Comparison of ENCODE assay signal across 11 cellular contexts in genomic region chr6:75334266-75335040, GRCh38. TPM values are rescaled to one million over a fixed set of nuclear protein-coding genes. Genes with fewer than 3 reads are reported as not detected.
DNase-seq lines count a peak whose midpoint lies in the region; ATAC-seq and TF ChIP-seq lines count a peak whose summit lies in the region.
"Had no signal": no experiment of that assay in that cellular context is flagged by ENCODE, and none has a peak within 500 bp of the region (broad histone marks: within the 10 kb centered on the region; RNA-seq: fewer than 3 reads in every experiment).

No MANE protein-coding gene starts in this region.

- TF ChIP-seq CTCF in WI38 (IDR thresholded peaks at IDR 0.05; ENCODE audit: low read depth, low read length) (no peak), cardiac muscle cell (IDR thresholded peaks at IDR 0.05; ENCODE audit: low read depth, low read length) (no peak), psoas muscle (IDR thresholded peaks at IDR 0.05) (no peak)

- H3K4me1 Mint-ChIP-seq in T-helper 2 cell treated with Interferon-gamma antibody and Interleukin-4, amounts not matched to agents 5 μg/mL and 100 μg/mL, for 36 hours (ENCODE audit: low read depth): no peaks in the 10 kb centered on the region
- H3K4me1 Mint-ChIP-seq in activated CD4-positive, alpha-beta T cell treated with anti-CD3 and anti-CD28 coated beads, Interleukin-2, amount 10 ng/mL, durations not matched to agents 7 days and 5 days: no peaks in the 10 kb centered on the region

- no peak overlapping the region for H3K4me3 Mint-ChIP-seq in T-helper 2 cell treated with Interferon-gamma antibody and Interleukin-4, amounts not matched to agents 5 μg/mL and 100 μg/mL, for 36 hours
- H3K4me3 Mint-ChIP-seq in activated CD4-positive, alpha-beta T cell treated with anti-CD3 and anti-CD28 coated beads, Interleukin-2, amount 10 ng/mL, durations not matched to agents 7 days and 5 days: no peak overlapping the region
- H3K4me3 Mint-ChIP-seq: central memory CD8-positive, alpha-beta T cell had no signal

- CTCF ChIA-PET in activated CD4-positive, alpha-beta T cell treated with anti-CD3 and anti-CD28 coated beads, Interleukin-2, amount 10 ng/mL, durations not matched to agents 7 days and 5 days (lab: Charles Lee): no interaction called here

- H3K4me1 ChIP-seq in ES-I3 (ENCODE audit: insufficient read depth, low read length) (peaks cover 38% of the 10 kb centered on the region), cardiac muscle cell (ENCODE audit: low read depth) (peaks cover 14% of the 10 kb centered on the region), psoas muscle (peaks cover 26% of the 10 kb centered on the region)
- H3K4me1 ChIP-seq: parathyroid adenoma had no signal

- H3K9ac ChIP-seq in ES-I3 (ENCODE audit: low read depth, low read length): peak overlapping the region; percentile 33
- H3K9ac ChIP-seq: parathyroid adenoma had no signal

- H3K36me3 ChIP-seq in ES-I3 (ENCODE audit: insufficient read depth, low read length): no peaks in the 10 kb centered on the region
- peaks cover 21% of the 10 kb centered on the region for H3K36me3 ChIP-seq in cardiac muscle cell
- peaks cover 0 to 9% of the 10 kb centered on the region in 2 donors for H3K36me3 ChIP-seq in psoas muscle (ENCODE audit: insufficient read depth in 1 of 2, low read depth in 1 of 2)
- H3K36me3 ChIP-seq: WERI-Rb-1 had no signal

- ATAC-seq in psoas muscle (peak in 3 of 4 donors; percentile 48 to 65 (median 54)), HG02973 (IDR thresholded peaks at IDR 0.05; ENCODE audit: unreplicated experiment) (no peak), GM18502 (IDR thresholded peaks at IDR 0.05; ENCODE audit: poor library complexity, unreplicated experiment) (no peak)

- peaks cover 13% of the 10 kb centered on the region for H3K27me3 Mint-ChIP-seq in T-helper 2 cell treated with Interferon-gamma antibody and Interleukin-4, amounts not matched to agents 5 μg/mL and 100 μg/mL, for 36 hours (ENCODE audit: low read depth)
- peaks cover 24% of the 10 kb centered on the region for H3K27me3 Mint-ChIP-seq in activated CD4-positive, alpha-beta T cell treated with anti-CD3 and anti-CD28 coated beads, Interleukin-2, amount 10 ng/mL, durations not matched to agents 7 days and 5 days

- POLR2A ChIA-PET in activated CD4-positive, alpha-beta T cell treated with anti-CD3 and anti-CD28 coated beads, Interleukin-2, amount 10 ng/mL, durations not matched to agents 7 days and 5 days (lab: Charles Lee): interaction anchor here (0.5 kb wide), 1 partner anchor 860 kb away, joined by 3 read pairs; no protein-coding TSS in a partner anchor

- intact Hi-C loops in psoas muscle (cut with DNase I): loop anchor here in 1 of 2 donors (2.0 kb wide), 1 partner anchor 40 kb away; no protein-coding TSS in a partner anchor

- H3K27ac ChIP-seq in cardiac muscle cell: peak overlapping the region; percentile 41
- H3K27ac ChIP-seq in psoas muscle: no peak overlapping the region
- H3K27ac ChIP-seq: parathyroid adenoma, WERI-Rb-1 had no signal

- 54 to 60% (median 57%) methylated on average over 4 of the region's 4 CpGs for WGBS in psoas muscle, 3 donors

- no peak overlapping the region for H3K27ac Mint-ChIP-seq in T-helper 2 cell treated with Interferon-gamma antibody and Interleukin-4, amounts not matched to agents 5 μg/mL and 100 μg/mL, for 36 hours
- H3K27ac Mint-ChIP-seq in activated CD4-positive, alpha-beta T cell treated with anti-CD3 and anti-CD28 coated beads, Interleukin-2, amount 10 ng/mL, durations not matched to agents 7 days and 5 days: no peak overlapping the region

- DNase-seq in cardiac muscle cell (ENCODE audit: low read depth in 1 of 2, low spot score in 1 of 2) (peak; percentile 30 to 93), psoas muscle (no peak)
- DNase-seq in T-helper 2 cell treated with Interferon-gamma antibody and Interleukin-4, amounts not matched to agents 5 μg/mL and 100 μg/mL, for 36 hours (ENCODE audit: low spot score): no peak
- no peak for DNase-seq in activated CD4-positive, alpha-beta T cell treated with anti-CD3 and anti-CD28 coated beads, Interleukin-2, amount 10 ng/mL, durations not matched to agents 7 days and 5 days
- DNase-seq: WERI-Rb-1 had no signal

- no peaks in the 10 kb centered on the region for H3K36me3 Mint-ChIP-seq in T-helper 2 cell treated with Interferon-gamma antibody and Interleukin-4, amounts not matched to agents 5 μg/mL and 100 μg/mL, for 36 hours (ENCODE audit: low read depth)
- H3K36me3 Mint-ChIP-seq in activated CD4-positive, alpha-beta T cell treated with anti-CD3 and anti-CD28 coated beads, Interleukin-2, amount 10 ng/mL, durations not matched to agents 7 days and 5 days (ENCODE audit: low read depth): no peaks in the 10 kb centered on the region

- H3K9me3 ChIP-seq in ES-I3 (ENCODE audit: control insufficient read depth, insufficient read depth, low read length) (no peaks in the 10 kb centered on the region), cardiac muscle cell (ENCODE audit: low read depth) (no peaks in the 10 kb centered on the region), psoas muscle (no peaks in the 10 kb centered on the region)

- H3K27me3 ChIP-seq in cardiac muscle cell (no peaks in the 10 kb centered on the region), psoas muscle (ENCODE audit: insufficient read depth in 3 of 3, low read length in 2 of 3) (no peaks in the 10 kb centered on the region)

- H3K9me3 Mint-ChIP-seq in T-helper 2 cell treated with Interferon-gamma antibody and Interleukin-4, amounts not matched to agents 5 μg/mL and 100 μg/mL, for 36 hours: no peaks in the 10 kb centered on the region
- H3K9me3 Mint-ChIP-seq in activated CD4-positive, alpha-beta T cell treated with anti-CD3 and anti-CD28 coated beads, Interleukin-2, amount 10 ng/mL, durations not matched to agents 7 days and 5 days: no peaks in the 10 kb centered on the region
- H3K9me3 Mint-ChIP-seq: central memory CD8-positive, alpha-beta T cell had no signal

- peak overlapping the region; percentile 30 for H3K4me3 ChIP-seq in WI38 (ENCODE audit: low read depth, low read length)
- no peak overlapping the region for H3K4me3 ChIP-seq in cardiac muscle cell
- H3K4me3 ChIP-seq in psoas muscle: no peak overlapping the region

RNA-seq across cellular contexts. Expression of gene TMEM30A, which starts 49.9 kb away (rescaled TPM):
- total RNA-seq in cardiac muscle cell (25.3 and 30.0 TPM in 2 replicates), psoas muscle (10 to 100 TPM; 30.9 to 52.6 (median 41.6) TPM)
- polyA plus RNA-seq in cardiac muscle cell (33.5 and 45.5 TPM in 2 replicates), psoas muscle (10 to 100 TPM; 18.7 to 46.1 (median 37.6) TPM)
- 10 to 100 TPM; 69.7 to 70.2 TPM for total RNA-seq in activated CD4-positive, alpha-beta T cell treated with anti-CD3 and anti-CD28 coated beads, Interleukin-2, amount 10 ng/mL, durations not matched to agents 7 days and 5 days

Comparison
In these comparisons a context has a peak if more than half of its experiments do, and no peak if none do; other contexts are left out.
1. DNase-seq: peak in cardiac muscle cell (2 of 2); none in psoas muscle (0 of 2), T-helper 2 cell treated with Interferon-gamma antibody and Interleukin-4, amounts not matched to agents 5 μg/mL and 100 μg/mL, for 36 hours (single experiment) and activated CD4-positive, alpha-beta T cell treated with anti-CD3 and anti-CD28 coated beads, Interleukin-2, amount 10 ng/mL, durations not matched to agents 7 days and 5 days (single experiment).
2. ATAC-seq: peak in psoas muscle (3 of 4); none in HG02973 (single experiment) and GM18502 (single experiment).